In genomic region chr3:27216955-27217552, GRCh38 we compare ENCODE assay signal across 15 cellular contexts.
DNase-seq lines count a peak whose midpoint lies in the region; ATAC-seq and TF ChIP-seq lines count a peak whose summit lies in the region.
"Had no signal": no experiment of that assay in that cellular context is flagged by ENCODE, and none has a peak within 500 bp of the region (broad histone marks: within the 10 kb centered on the region; RNA-seq: fewer than 3 reads in every experiment).

No MANE protein-coding gene starts in this region.

- no peak overlapping the region for H2BK12ac ChIP-seq in mesenchymal stem cell (ENCODE audit: low read length in 2 of 2)

- H3K4me1 ChIP-seq in PC-9 (replicated peaks; ENCODE audit: insufficient read depth) (peaks cover 32% of the 10 kb centered on the region), mesenchymal stem cell (ENCODE audit: control insufficient read depth, insufficient read depth, low read depth, low read length) (no peaks in the 10 kb centered on the region)
- H3K4me1 ChIP-seq: BLaER1 treated with 17β-estradiol and CSF1 and Interleukin-3, amounts not matched to agents 10 nM and 100 nM had no signal

- no peak for TF ChIP-seq CTCF in PC-9 (conservative IDR thresholded peaks at IDR 0.05)

- POLR2A ChIA-PET in PC-9 (lab: Charles Lee; ENCODE audit: unreplicated experiment) = no interaction called here

- H3K79me2 ChIP-seq in PC-9 (ENCODE audit: low read depth) = no peaks in the 10 kb centered on the region

- no peak overlapping the region for H2BK15ac ChIP-seq in mesenchymal stem cell (ENCODE audit: low read depth, poor library complexity, severe bottlenecking)

- no peak overlapping the region for H3K9ac ChIP-seq in mesenchymal stem cell (ENCODE audit: low read length)
- H3K9ac ChIP-seq: BLaER1 treated with 17β-estradiol and CSF1 and Interleukin-3, amounts not matched to agents 10 nM and 100 nM had no signal

- no peak overlapping the region for H3K18ac ChIP-seq in mesenchymal stem cell (ENCODE audit: low read depth in 1 of 2, low read length in 2 of 2)

- CTCF ChIA-PET in PC-9 (lab: Charles Lee) = no interaction called here

- H4K20me1 ChIP-seq in PC-9 (ENCODE audit: insufficient read depth) = no peaks in the 10 kb centered on the region
- H4K20me1 ChIP-seq: BLaER1 treated with 17β-estradiol and CSF1 and Interleukin-3, amounts not matched to agents 10 nM and 100 nM had no signal

- no peaks in the 10 kb centered on the region for H3K27me3 ChIP-seq in PC-9 (ENCODE audit: insufficient read depth, low read depth)
- no peaks in the 10 kb centered on the region for H3K27me3 ChIP-seq in mesenchymal stem cell (ENCODE audit: control insufficient read depth in 1 of 2, insufficient read depth in 1 of 2, low read length in 2 of 2)
- H3K27me3 ChIP-seq: BLaER1 treated with 17β-estradiol and CSF1 and Interleukin-3, amounts not matched to agents 10 nM and 100 nM; dorsolateral prefrontal cortex had no signal

- no peak overlapping the region for H2BK120ac ChIP-seq in mesenchymal stem cell (ENCODE audit: low read depth, low read length)

- no peak overlapping the region for H3K4ac ChIP-seq in mesenchymal stem cell (ENCODE audit: low read depth in 1 of 2, low read length in 2 of 2)

- no peak overlapping the region for H4K8ac ChIP-seq in mesenchymal stem cell (ENCODE audit: low read length)

- H3K79me1 ChIP-seq in mesenchymal stem cell (replicated peaks; ENCODE audit: low read length, poor library complexity, severe bottlenecking) = no peaks in the 10 kb centered on the region

- no peak for ATAC-seq in HG03378 (IDR thresholded peaks at IDR 0.05; ENCODE audit: unreplicated experiment)
- no peak for ATAC-seq in left cardiac atrium
- ATAC-seq: activated CD4-positive, CD25-positive, alpha-beta regulatory T cell treated with anti-CD3 and anti-CD28 coated beads, Interleukin-2, amount 50 U/mL, for 24 hours had no signal

- H3F3A ChIP-seq in PC-9 (ENCODE audit: insufficient read depth, low read depth) = peaks cover 13% of the 10 kb centered on the region

- H3K36me3 ChIP-seq in PC-9 (ENCODE audit: low read depth) (no peaks in the 10 kb centered on the region), mesenchymal stem cell (ENCODE audit: control insufficient read depth in 1 of 2, insufficient read depth in 2 of 2, low read depth in 1 of 2, low read length in 2 of 2) (peaks cover 0 to 44% of the 10 kb centered on the region in 2 experiments)
- H3K36me3 ChIP-seq: thoracic aorta had no signal

- H3K4me3 ChIP-seq in PC-9 (no peak overlapping the region), mesenchymal stem cell (ENCODE audit: insufficient read depth in 1 of 2, low read depth in 1 of 2, low read length in 2 of 2) (no peak overlapping the region)
- H3K4me3 ChIP-seq: BLaER1 treated with 17β-estradiol and CSF1 and Interleukin-3, amounts not matched to agents 10 nM and 100 nM; dorsolateral prefrontal cortex; thoracic aorta had no signal

- H3K23ac ChIP-seq in mesenchymal stem cell (ENCODE audit: low read length in 2 of 2) = no peak overlapping the region

- BruUV-seq in PC-9 (replicated peaks; lab: Mats Ljungman, UMichigan) = no TSS peak

- H3K9me3 ChIP-seq in PC-9 (ENCODE audit: insufficient read depth, low read depth) (no peaks in the 10 kb centered on the region; the same call in 1 of the 2 replicates), mesenchymal stem cell (ENCODE audit: control insufficient read depth, low read length) (peaks cover 3% of the 10 kb centered on the region)
- H3K9me3 ChIP-seq: BLaER1 treated with 17β-estradiol and CSF1 and Interleukin-3, amounts not matched to agents 10 nM and 100 nM; thoracic aorta had no signal

- H2AFZ ChIP-seq in PC-9 (no peak overlapping the region), mesenchymal stem cell (ENCODE audit: low read depth, low read length) (no peak overlapping the region)

- no peak overlapping the region for H2BK5ac ChIP-seq in mesenchymal stem cell (ENCODE audit: low read depth, low read length, poor library complexity, severe bottlenecking)

- DNase-seq in COLO829 (ENCODE audit: low spot score) = peak; percentile 88
- DNase-seq in PC-9 = peak; percentile 7 to 68
- DNase-seq in dermis blood vessel endothelial cell = peak; percentile 45
- peak; percentile 6 for DNase-seq in mesenchymal stem cell
- no peak for DNase-seq in COR-L47 (lab: John Stamatoyannopoulos, UW)
- no peak for DNase-seq in H4 (ENCODE audit: low spot score)
- DNase-seq in left cardiac atrium = no peak
- DNase-seq: DND-41, dorsolateral prefrontal cortex, NCI-H1105, NCI-H2227 treated with DMSO at 0.1 percent for 48 hours had no signal

- H3K4me2 ChIP-seq in PC-9 (no peak overlapping the region), mesenchymal stem cell (ENCODE audit: low read length, poor library complexity, severe bottlenecking) (no peak overlapping the region)
- H3K4me2 ChIP-seq: BLaER1 treated with 17β-estradiol and CSF1 and Interleukin-3, amounts not matched to agents 10 nM and 100 nM had no signal

- H3K27ac ChIP-seq in PC-9 (no peak overlapping the region), mesenchymal stem cell (ENCODE audit: low read length, poor library complexity, severe bottlenecking) (no peak overlapping the region)
- H3K27ac ChIP-seq: BLaER1 treated with 17β-estradiol and CSF1 and Interleukin-3, amounts not matched to agents 10 nM and 100 nM; dorsolateral prefrontal cortex; thoracic aorta had no signal

- 80% methylated on average over 5 of the region's 5 CpGs for WGBS in mesenchymal stem cell

- H4K91ac ChIP-seq in mesenchymal stem cell (ENCODE audit: low read length) = no peak overlapping the region

- no peak overlapping the region for H2AK5ac ChIP-seq in mesenchymal stem cell (ENCODE audit: low read length, severe bottlenecking)

- intact Hi-C loops in PC-9 (cut with micrococcal nuclease; ENCODE audit: unreplicated experiment) = loop anchor here (2.0 kb wide), 1 partner anchor 14 kb away; no protein-coding TSS in a partner anchor
- intact Hi-C loops in left cardiac atrium (cut with DNase I) = no loop called here

- H3K9me2 ChIP-seq in PC-9 (ENCODE audit: insufficient read depth) = no peaks in the 10 kb centered on the region

- H3K14ac ChIP-seq in mesenchymal stem cell (ENCODE audit: low read length in 2 of 2) = no peak overlapping the region

Comparison
In these comparisons a context has a peak if more than half of its experiments do, and no peak if none do; other contexts are left out.
1. DNase-seq: peak in COLO829 (single experiment), PC-9 (2 of 2), dermis blood vessel endothelial cell (single experiment) and mesenchymal stem cell (single experiment); none in COR-L47 (single experiment), H4 (single experiment) and left cardiac atrium (single experiment).